In genomic region chr4:18670034-18670433, GRCh38 we compare ENCODE assay signal across 8 cellular contexts.
"Had no signal": no experiment of that assay in that cellular context is flagged by ENCODE, and none has a peak within 500 bp of the region (broad histone marks: within the 10 kb centered on the region; RNA-seq: fewer than 3 reads in every experiment).

No MANE protein-coding gene starts in this region.

- H3K27ac ChIP-seq: HL-60, KMS-11 had no signal

- H3K9ac ChIP-seq: KMS-11 had no signal

- H3K27ac Mint-ChIP-seq: IgD-negative memory B cell had no signal

- H3K36me3 Mint-ChIP-seq: IgD-negative memory B cell had no signal

- H3K4me3 ChIP-seq: K562 had no signal

- ATAC-seq: K562 had no signal

- H3K4me2 ChIP-seq: KMS-11 had no signal

- H3K4me3 Mint-ChIP-seq: IgD-negative memory B cell had no signal

- FAIRE-seq: HTR-8/SVneo, K562 had no signal

- DNase-seq: IMR-90, KBM-7, KG1 had no signal

- H3K27me3 Mint-ChIP-seq: IgD-negative memory B cell had no signal
